12 cellular contexts compared by ENCODE assay signal in genomic region chr3:42161050-42161935, GRCh38.
A peak's percentile ranks its signal among the peaks of the same experiment; 100 is the strongest.
DNase-seq lines count a peak whose midpoint lies in the region; ATAC-seq and TF ChIP-seq lines count a peak whose summit lies in the region.
"Had no signal": no experiment of that assay in that cellular context is flagged by ENCODE, and none has a peak within 500 bp of the region (broad histone marks: within the 10 kb centered on the region; RNA-seq: fewer than 3 reads in every experiment).

No MANE protein-coding gene starts in this region.

- peak; percentile 23 for DNase-seq in Right ventricle myocardium inferior (ENCODE audit: missing footprints)
- DNase-seq in cardiac septum (ENCODE audit: low spot score), result no peak
- DNase-seq in brain microvascular endothelial cell, result peak; percentile 62
- DNase-seq in lower lobe of right lung, result no peak
- DNase-seq in type B pancreatic cell (ENCODE audit: extremely low spot score, unreplicated experiment), result no peak
- DNase-seq in foreskin melanocyte, result no peak
- no peak for DNase-seq in GM19240 (ENCODE audit: insufficient read length, low spot score)
- DNase-seq: activated T-cell treated with anti-CD3 and anti-CD28 coated beads, Interleukin-2, amount 50 U/mL, for 1 hour; cerebellar nuclear complex; NCI-H1694 treated with DMSO at 0.1 percent for 48 hours had no signal

- peak overlapping the region; percentile 94 for H3K27ac Mint-ChIP-seq in type B pancreatic cell

- no peaks in the 10 kb centered on the region for H3K9me3 ChIP-seq in lower lobe of right lung

- H3K36me3 Mint-ChIP-seq in type B pancreatic cell, result peaks cover 5% of the 10 kb centered on the region

- ATAC-seq in Right ventricle myocardium inferior, result no peak
- no peak for ATAC-seq in lower lobe of right lung
- ATAC-seq in HG03457 (IDR thresholded peaks at IDR 0.05; ENCODE audit: unreplicated experiment), result no peak
- ATAC-seq: Panc1 had no signal

- in situ Hi-C loops in brain microvascular endothelial cell (cut with HindIII; ENCODE audit: low pct_ligation_motif_present, low sequenced_read_pairs), result no loop called here

- no peak for TF ChIP-seq CTCF in brain microvascular endothelial cell (IDR thresholded peaks at IDR 0.05; ENCODE audit: low read depth, low read length, missing control alignments)
- TF ChIP-seq CTCF in lower lobe of right lung (IDR thresholded peaks at IDR 0.05), result no peak
- TF ChIP-seq CTCF in type B pancreatic cell (conservative IDR thresholded peaks at IDR 0.05), result no peak

- peak overlapping the region; percentile 7 for H3K27ac ChIP-seq in brain microvascular endothelial cell
- H3K27ac ChIP-seq in lower lobe of right lung, result peak overlapping the region; percentile 68

- H3K4me1 Mint-ChIP-seq in type B pancreatic cell (ENCODE audit: unreplicated experiment), result peaks cover 41% of the 10 kb centered on the region

- no peaks in the 10 kb centered on the region for H3K27me3 ChIP-seq in brain microvascular endothelial cell (replicated peaks)
- H3K27me3 ChIP-seq in lower lobe of right lung (ENCODE audit: low read depth), result no peaks in the 10 kb centered on the region

- H3K4me3 ChIP-seq in brain microvascular endothelial cell (ENCODE audit: low read depth, low read length) (no peak overlapping the region), lower lobe of right lung (peak overlapping the region; percentile 42)

- H3K4me3 Mint-ChIP-seq in type B pancreatic cell, result peak overlapping the region; percentile 58

- H3K36me3 ChIP-seq in brain microvascular endothelial cell (replicated peaks) (no peaks in the 10 kb centered on the region), lower lobe of right lung (no peaks in the 10 kb centered on the region)

- H3K27me3 Mint-ChIP-seq in type B pancreatic cell, result no peaks in the 10 kb centered on the region

- H3K9me3 Mint-ChIP-seq in type B pancreatic cell, result no peaks in the 10 kb centered on the region

- intact Hi-C loops in Right ventricle myocardium inferior (cut with DNase I), result no loop called here
- intact Hi-C loops in cardiac septum (cut with DNase I), result no loop called here
- intact Hi-C loops in lower lobe of right lung (cut with DNase I), result no loop called here

- peaks cover 59% of the 10 kb centered on the region for H3K4me1 ChIP-seq in lower lobe of right lung

Comparison
In these comparisons a context has a peak if more than half of its experiments do, and no peak if none do; other contexts are left out.
1. DNase-seq: peak in Right ventricle myocardium inferior (single experiment) and brain microvascular endothelial cell (single experiment); none in cardiac septum (single experiment), lower lobe of right lung (single experiment), type B pancreatic cell (single experiment), foreskin melanocyte (single experiment) and GM19240 (single experiment).